ENCODE assay signal across 8 cellular contexts in genomic region chr16:21521390-21522143, GRCh38.
A peak's percentile ranks its signal among the peaks of the same experiment; 100 is the strongest.
DNase-seq lines count a peak whose midpoint lies in the region; ATAC-seq, FAIRE-seq and TF ChIP-seq lines count a peak whose summit lies in the region.
"Not testable (repeated sequence)": the region's sequence is repeated elsewhere in the genome, so short reads cannot be mapped to it uniquely, and the experiment has no call there.

No MANE protein-coding gene starts in this region.

- 0 out of 2 replicates have a peak overlapping the region, but pooled peaks have one; percentile 29 for H2AFZ ChIP-seq in PC-9

- H3K27ac ChIP-seq in CD4-positive, CD25-positive, alpha-beta regulatory T cell (ENCODE audit: insufficient read depth, low read length, poor library complexity, severe bottlenecking) = not testable (repeated sequence)
- H3K27ac ChIP-seq in PC-9 (peak overlapping the region; percentile 12; the same call in 1 of the 2 replicates), stomach (peak overlapping the region in 4 of 5 donors; percentile 89 to 93 (median 90))

- H3K4me3 Mint-ChIP-seq in CD4-positive, CD25-positive, alpha-beta regulatory T cell = peak overlapping the region; percentile 7 to 82 (median 71)
- peak overlapping the region; percentile 20 for H3K4me3 Mint-ChIP-seq in activated naive CD4-positive, alpha-beta T cell treated with anti-CD3 and anti-CD28 coated beads, Interleukin-2, amount 50 U/mL, for 24 hours
- peak overlapping the region; percentile 70 for H3K4me3 Mint-ChIP-seq in nephron progenitor cell

- H3K9me3 ChIP-seq in CD4-positive, CD25-positive, alpha-beta regulatory T cell (ENCODE audit: control insufficient read depth in 2 of 2, low read length in 2 of 2); PC-9 (ENCODE audit: insufficient read depth, low read depth); stomach: not testable (repeated sequence)

- not testable (repeated sequence) for H3K27me3 Mint-ChIP-seq in CD4-positive, CD25-positive, alpha-beta regulatory T cell; activated naive CD4-positive, alpha-beta T cell treated with anti-CD3 and anti-CD28 coated beads, Interleukin-2, amount 50 U/mL, for 24 hours; nephron progenitor cell (ENCODE audit: low read depth, poor library complexity)

- not testable (repeated sequence) for TF ChIP-seq POLR2A in stomach (IDR thresholded peaks at IDR 0.05)

- H4K20me1 ChIP-seq in PC-9 (ENCODE audit: insufficient read depth) = not testable (repeated sequence)

- peaks cover 40% of the 10 kb centered on the region for H3F3A ChIP-seq in PC-9 (ENCODE audit: insufficient read depth, low read depth)

- TF ChIP-seq CTCF in PC-9 (conservative IDR thresholded peaks at IDR 0.05); epithelial cell of esophagus (IDR thresholded peaks at IDR 0.05; ENCODE audit: insufficient read depth, low read depth, low read length, missing control alignments); stomach (IDR thresholded peaks at IDR 0.05): not testable (repeated sequence)
- TF ChIP-seq CTCF in nephron progenitor cell (IDR thresholded peaks at IDR 0.05) = peak; percentile 21

- peaks cover 31% of the 10 kb centered on the region for H3K79me2 ChIP-seq in PC-9 (ENCODE audit: low read depth)

- intact Hi-C loops in PC-9 (cut with micrococcal nuclease; ENCODE audit: unreplicated experiment); stomach (cut with DNase I; ENCODE audit: low total_unique reads): not testable (repeated sequence)

- H3K4me1 ChIP-seq in CD4-positive, CD25-positive, alpha-beta regulatory T cell (ENCODE audit: control insufficient read depth, insufficient read depth, low read length, poor library complexity, severe bottlenecking) = not testable (repeated sequence)
- H3K4me1 ChIP-seq in PC-9 (replicated peaks; ENCODE audit: insufficient read depth) = peaks cover 31% of the 10 kb centered on the region
- peaks cover 16 to 33% (median 19%) of the 10 kb centered on the region in 4 donors for H3K4me1 ChIP-seq in stomach

- BruUV-seq in PC-9 (replicated peaks; lab: Mats Ljungman, UMichigan) = not testable (repeated sequence)

- not testable (repeated sequence) for ATAC-seq in CD4-positive, CD25-positive, alpha-beta regulatory T cell (ENCODE audit: low read depth in 2 of 2)

- not testable (repeated sequence) for FAIRE-seq in HTR-8/SVneo (lab: Jason Lieb, UNC)

- not testable (repeated sequence) for H3K9me2 ChIP-seq in PC-9 (ENCODE audit: insufficient read depth)

- not testable (repeated sequence) for H3K36me3 Mint-ChIP-seq in CD4-positive, CD25-positive, alpha-beta regulatory T cell; activated naive CD4-positive, alpha-beta T cell treated with anti-CD3 and anti-CD28 coated beads, Interleukin-2, amount 50 U/mL, for 24 hours; nephron progenitor cell (ENCODE audit: low read depth)

- CTCF ChIA-PET in PC-9 (lab: Charles Lee) = not testable (repeated sequence)

- peak overlapping the region in 2 of 3 donors; percentile 38 to 42 for H3K27ac Mint-ChIP-seq in CD4-positive, CD25-positive, alpha-beta regulatory T cell
- peak overlapping the region; percentile 76 for H3K27ac Mint-ChIP-seq in activated naive CD4-positive, alpha-beta T cell treated with anti-CD3 and anti-CD28 coated beads, Interleukin-2, amount 50 U/mL, for 24 hours
- peak overlapping the region; percentile 96 for H3K27ac Mint-ChIP-seq in nephron progenitor cell

- H3K9me3 Mint-ChIP-seq in CD4-positive, CD25-positive, alpha-beta regulatory T cell; activated naive CD4-positive, alpha-beta T cell treated with anti-CD3 and anti-CD28 coated beads, Interleukin-2, amount 50 U/mL, for 24 hours; nephron progenitor cell: not testable (repeated sequence)

- peaks cover 0 to 25% (median 11%) of the 10 kb centered on the region in 4 donors for H3K4me1 Mint-ChIP-seq in CD4-positive, CD25-positive, alpha-beta regulatory T cell
- not testable (repeated sequence) for H3K4me1 Mint-ChIP-seq in activated naive CD4-positive, alpha-beta T cell treated with anti-CD3 and anti-CD28 coated beads, Interleukin-2, amount 50 U/mL, for 24 hours
- peaks cover 34% of the 10 kb centered on the region for H3K4me1 Mint-ChIP-seq in nephron progenitor cell

- H3K27me3 ChIP-seq in CD4-positive, CD25-positive, alpha-beta regulatory T cell (ENCODE audit: control insufficient read depth, insufficient read depth, low read length); PC-9 (ENCODE audit: insufficient read depth, low read depth); stomach: not testable (repeated sequence)

- H3K36me3 ChIP-seq in CD4-positive, CD25-positive, alpha-beta regulatory T cell (ENCODE audit: control insufficient read depth, insufficient read depth, low read length); PC-9 (ENCODE audit: low read depth); stomach: not testable (repeated sequence)

- not testable (repeated sequence) for DNase-seq in CD4-positive, CD25-positive, alpha-beta regulatory T cell; stomach
- DNase-seq in HTR-8/SVneo (ENCODE audit: insufficient read length, low spot score) (peak; percentile 38), PC-9 (peak; percentile 66 to 96), epithelial cell of esophagus (ENCODE audit: low read depth) (peak; percentile 33), iPS-NIHi11 (ENCODE audit: low spot score) (peak; percentile 45), nephron progenitor cell (peak; percentile 80)

- 24 to 42% (median 39%) methylated on average over 6 to 24 of the region's 24 CpGs for WGBS in stomach, 5 donors

- POLR2A ChIA-PET in PC-9 (lab: Charles Lee; ENCODE audit: unreplicated experiment) = not testable (repeated sequence)

- H3K4me2 ChIP-seq in PC-9 = peak overlapping the region; percentile 80

- not testable (repeated sequence) for TF ChIP-seq EP300 in stomach (IDR thresholded peaks at IDR 0.05)

- not testable (repeated sequence) for H3K4me3 ChIP-seq in CD4-positive, CD25-positive, alpha-beta regulatory T cell (ENCODE audit: low read depth, low read length); PC-9; epithelial cell of esophagus (ENCODE audit: low read length); stomach

Comparison
In these comparisons a context has a peak if more than half of its experiments do, and no peak if none do; other contexts are left out.
1. H3K27ac Mint-ChIP-seq: peak in every context shown above with its lines; median percentile 96 in nephron progenitor cell; 76 in activated naive CD4-positive, alpha-beta T cell treated with anti-CD3 and anti-CD28 coated beads, Interleukin-2, amount 50 U/mL, for 24 hours; 40 in CD4-positive, CD25-positive, alpha-beta regulatory T cell.
2. H3K4me3 Mint-ChIP-seq: peak in every context shown above with its lines; median percentile 71 in CD4-positive, CD25-positive, alpha-beta regulatory T cell; 70 in nephron progenitor cell; 20 in activated naive CD4-positive, alpha-beta T cell treated with anti-CD3 and anti-CD28 coated beads, Interleukin-2, amount 50 U/mL, for 24 hours.